ENCODE assay signal across 8 cellular contexts in the genomic region with DNA sequence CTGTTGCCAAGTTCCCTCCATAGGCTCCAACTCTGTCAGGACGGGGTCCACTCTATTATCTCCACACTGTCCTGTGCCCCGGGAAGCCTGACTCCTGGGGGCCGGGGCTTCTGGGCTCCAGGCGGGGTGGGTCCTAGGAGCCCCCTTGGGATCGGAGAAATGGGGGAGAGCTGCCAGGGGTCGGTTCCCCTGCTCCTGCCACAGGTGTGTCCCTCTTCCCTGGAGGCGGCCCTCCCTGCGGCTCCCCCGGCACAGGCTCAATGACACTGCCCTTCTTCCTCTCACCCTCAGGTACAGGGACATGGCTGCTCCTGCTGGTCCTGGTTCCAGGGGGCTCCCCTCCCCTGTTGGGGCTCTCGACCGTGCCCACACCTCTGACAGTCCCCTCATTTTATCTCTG.
"Had no signal": no experiment of that assay in that cellular context is flagged by ENCODE, and none has a peak within 500 bp of the region (broad histone marks: within the 10 kb centered on the region; RNA-seq: fewer than 3 reads in every experiment).

No MANE protein-coding gene starts in this region.

- H3K4me2 ChIP-seq: GM23338 had no signal

- FAIRE-seq: H1, H54, K562 had no signal

- H3K27ac Mint-ChIP-seq: GM23338 had no signal

- H3K4me1 Mint-ChIP-seq: GM23338 had no signal

- H3K9me3 Mint-ChIP-seq: H9 had no signal

- H3K4me3 Mint-ChIP-seq: GM23338, H9 had no signal

- DNase-seq: H9, HCEC 1CT, IMR-90, KG1 had no signal

- ATAC-seq: GM23338, K562 had no signal

- H2AFZ ChIP-seq: GM23338 had no signal

- H3K4me3 ChIP-seq: GM23338, K562 had no signal
